Comparison of ENCODE assay signal across 18 cellular contexts in the genomic region with DNA sequence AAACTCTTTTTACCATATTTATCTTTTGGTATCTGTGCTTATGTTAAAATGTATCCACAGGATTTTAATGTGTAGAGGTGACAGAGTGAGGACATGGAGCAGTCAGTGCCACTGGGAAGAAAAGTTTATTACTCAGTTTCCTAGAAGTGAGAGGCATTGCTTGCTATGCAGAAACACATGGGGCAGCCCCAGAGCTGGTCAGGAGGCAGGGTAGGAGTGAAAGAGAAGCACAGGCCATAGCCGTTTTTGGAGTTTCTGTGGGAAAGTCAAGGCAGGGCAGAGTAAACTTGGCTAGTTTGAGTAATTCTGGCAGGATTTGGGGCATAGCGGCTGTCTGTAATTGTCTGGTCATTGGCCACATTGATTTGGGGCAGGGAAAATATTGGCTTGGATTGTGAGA.
A peak's percentile ranks its signal among the peaks of the same experiment; 100 is the strongest.
DNase-seq lines count a peak whose midpoint lies in the region; ATAC-seq and TF ChIP-seq lines count a peak whose summit lies in the region.
"Had no signal": no experiment of that assay in that cellular context is flagged by ENCODE, and none has a peak within 500 bp of the region (broad histone marks: within the 10 kb centered on the region; RNA-seq: fewer than 3 reads in every experiment).

No MANE protein-coding gene starts in this region.

- no peaks in the 10 kb centered on the region for H3K9me3 Mint-ChIP-seq in T-helper 1 cell treated with Interleukin-12 subunit alpha and Interleukin-12 subunit beta and Interleukin-4 antibody, amounts not matched to agents 30 μg/mL and 1 μg/mL, for 36 hours
- peaks cover 4 to 11% of the 10 kb centered on the region in 2 experiments; a peak in 4 of 5 replicates for H3K9me3 Mint-ChIP-seq in H9
- peaks cover 5% of the 10 kb centered on the region for H3K9me3 Mint-ChIP-seq in activated naive CD8-positive, alpha-beta T cell treated with anti-CD3 and anti-CD28 coated beads, Interleukin-2, amount 50 U/mL, for 24 hours
- H3K9me3 Mint-ChIP-seq in naive thymus-derived CD4-positive, alpha-beta T cell: peaks cover 0 to 8% (median 4%) of the 10 kb centered on the region in 11 donors

- ATAC-seq in activated naive CD8-positive, alpha-beta T cell treated with anti-CD3 and anti-CD28 coated beads, Interleukin-2, amount 50 U/mL, for 24 hours: peak; percentile 40
- ATAC-seq in naive thymus-derived CD4-positive, alpha-beta T cell: no peak
- ATAC-seq: heart right ventricle had no signal

- POLR2A ChIA-PET in naive thymus-derived CD4-positive, alpha-beta T cell (lab: Charles Lee): interaction anchor here (1.4 kb wide), 1 partner anchor 18 kb away, joined by 3 read pairs; no protein-coding TSS in a partner anchor

- H2AK5ac ChIP-seq in H9 (ENCODE audit: insufficient read length, low read length): no peak overlapping the region

- H3K56ac ChIP-seq in H9 (ENCODE audit: insufficient read length, low read depth, low read length): no peak overlapping the region

- H4K91ac ChIP-seq in H9 (ENCODE audit: insufficient read length, low read depth, low read length): no peak overlapping the region

- no peaks in the 10 kb centered on the region for H3K79me1 ChIP-seq in H9 (ENCODE audit: insufficient read depth, low read depth, low read length, poor library complexity, severe bottlenecking)

- peaks cover 2% of the 10 kb centered on the region for H3K4me1 ChIP-seq in H9 (ENCODE audit: insufficient read depth, low read length)
- H3K4me1 ChIP-seq in naive thymus-derived CD4-positive, alpha-beta T cell (ENCODE audit: control insufficient read depth in 2 of 2, insufficient read depth in 2 of 2, low read length in 2 of 2): no peaks in the 10 kb centered on the region
- H3K4me1 ChIP-seq: body of pancreas, heart right ventricle, upper lobe of left lung had no signal

- H3K23me2 ChIP-seq in H9 (ENCODE audit: insufficient read length, low read depth, low read length, poor library complexity, severe bottlenecking): peaks cover 4% of the 10 kb centered on the region

- peaks cover 2% of the 10 kb centered on the region for H3K4me1 Mint-ChIP-seq in T-helper 1 cell treated with Interleukin-12 subunit alpha and Interleukin-12 subunit beta and Interleukin-4 antibody, amounts not matched to agents 30 μg/mL and 1 μg/mL, for 36 hours (ENCODE audit: low read depth)
- H3K4me1 Mint-ChIP-seq in H9: peaks cover 4 to 8% of the 10 kb centered on the region in 2 experiments
- H3K4me1 Mint-ChIP-seq in activated naive CD8-positive, alpha-beta T cell treated with anti-CD3 and anti-CD28 coated beads, Interleukin-2, amount 50 U/mL, for 24 hours: peaks cover 37% of the 10 kb centered on the region
- peaks cover 0 to 9% (median 2%) of the 10 kb centered on the region in 7 donors for H3K4me1 Mint-ChIP-seq in naive thymus-derived CD4-positive, alpha-beta T cell
- H3K4me1 Mint-ChIP-seq: CD14-positive monocyte had no signal

- no peak overlapping the region for H2BK5ac ChIP-seq in H9 (ENCODE audit: insufficient read length, low read length)

- no peaks in the 10 kb centered on the region for H3K27me3 ChIP-seq in H9 (ENCODE audit: insufficient read depth, low read length)
- no peaks in the 10 kb centered on the region for H3K27me3 ChIP-seq in naive thymus-derived CD4-positive, alpha-beta T cell (ENCODE audit: control insufficient read depth in 2 of 2, insufficient read depth in 2 of 2, low read length in 2 of 2)
- H3K27me3 ChIP-seq: body of pancreas, heart right ventricle, ovary, upper lobe of left lung had no signal

- H3K4me3 ChIP-seq in naive thymus-derived CD4-positive, alpha-beta T cell (ENCODE audit: low read length): no peak overlapping the region
- H3K4me3 ChIP-seq: body of pancreas, dorsolateral prefrontal cortex, ovary, PC-9 had no signal

- DNase-seq in T-helper 1 cell: no peak
- no peak for DNase-seq in H9
- no peak for DNase-seq in activated naive CD8-positive, alpha-beta T cell treated with anti-CD3 and anti-CD28 coated beads, Interleukin-2, amount 50 U/mL, for 24 hours
- no peak for DNase-seq in naive thymus-derived CD4-positive, alpha-beta T cell
- DNase-seq in GF-D8 (lab: John Stamatoyannopoulos, UW): no peak
- DNase-seq in NCI-H1092 (lab: John Stamatoyannopoulos, UW): no peak
- DNase-seq in cortex of kidney (lab: John Stamatoyannopoulos, UW): no peak
- DNase-seq: activated CD4-positive, CD25-positive, alpha-beta regulatory T cell; body of pancreas; dorsolateral prefrontal cortex; heart right ventricle; ovary; PC-9; stimulated activated CD4-positive, alpha-beta T cell treated with anti-CD3 and anti-CD28 coated beads, Interleukin-4, amount 100 ng/mL, for 24 hours had no signal

- peak overlapping the region; percentile 45 for H3K4me3 Mint-ChIP-seq in T-helper 1 cell treated with Interleukin-12 subunit alpha and Interleukin-12 subunit beta and Interleukin-4 antibody, amounts not matched to agents 30 μg/mL and 1 μg/mL, for 36 hours
- H3K4me3 Mint-ChIP-seq in H9: peak overlapping the region in 1 of 2 experiments; percentile 72; a peak in 2 of 5 replicates
- H3K4me3 Mint-ChIP-seq in activated naive CD8-positive, alpha-beta T cell treated with anti-CD3 and anti-CD28 coated beads, Interleukin-2, amount 50 U/mL, for 24 hours: peak overlapping the region; percentile 61
- peak overlapping the region; percentile 2 to 92 (median 75) for H3K4me3 Mint-ChIP-seq in naive thymus-derived CD4-positive, alpha-beta T cell

- intact Hi-C loops in naive thymus-derived CD4-positive, alpha-beta T cell (cut with micrococcal nuclease): no loop called here

- no peak overlapping the region for H3T11ph ChIP-seq in H9 (ENCODE audit: low read length)

- no peak overlapping the region; the same call in 1 of the 2 replicates for H3K14ac ChIP-seq in H9 (ENCODE audit: insufficient read depth, low read length)

- no peaks in the 10 kb centered on the region for H3K9me3 ChIP-seq in H9 (ENCODE audit: control insufficient read depth, low read depth, low read length)
- H3K9me3 ChIP-seq in naive thymus-derived CD4-positive, alpha-beta T cell (ENCODE audit: control insufficient read depth in 2 of 3, low read length in 3 of 3): no peaks in the 10 kb centered on the region
- H3K9me3 ChIP-seq: body of pancreas, ovary had no signal

- H3K27me3 Mint-ChIP-seq in T-helper 1 cell treated with Interleukin-12 subunit alpha and Interleukin-12 subunit beta and Interleukin-4 antibody, amounts not matched to agents 30 μg/mL and 1 μg/mL, for 36 hours (ENCODE audit: low read depth): no peaks in the 10 kb centered on the region
- H3K27me3 Mint-ChIP-seq in H9 (ENCODE audit: low read depth): no peaks in the 10 kb centered on the region; the same call in 1 of the 2 replicates
- H3K27me3 Mint-ChIP-seq in activated naive CD8-positive, alpha-beta T cell treated with anti-CD3 and anti-CD28 coated beads, Interleukin-2, amount 50 U/mL, for 24 hours: no peaks in the 10 kb centered on the region
- peaks cover 0 to 9% (median 0%) of the 10 kb centered on the region in 5 donors for H3K27me3 Mint-ChIP-seq in naive thymus-derived CD4-positive, alpha-beta T cell

- CTCF ChIA-PET in naive thymus-derived CD4-positive, alpha-beta T cell (lab: Charles Lee): no interaction called here

- H3K9ac ChIP-seq in H9 (ENCODE audit: extremely low read depth, insufficient read length, low read length): no peak overlapping the region

- TF ChIP-seq CTCF in H9 (conservative IDR thresholded peaks at IDR 0.05): no peak

- H3K36me3 Mint-ChIP-seq in T-helper 1 cell treated with Interleukin-12 subunit alpha and Interleukin-12 subunit beta and Interleukin-4 antibody, amounts not matched to agents 30 μg/mL and 1 μg/mL, for 36 hours (ENCODE audit: low read depth): no peaks in the 10 kb centered on the region
- no peaks in the 10 kb centered on the region for H3K36me3 Mint-ChIP-seq in H9 (ENCODE audit: insufficient read depth in 1 of 3, low read depth in 3 of 3)
- peaks cover 5% of the 10 kb centered on the region for H3K36me3 Mint-ChIP-seq in activated naive CD8-positive, alpha-beta T cell treated with anti-CD3 and anti-CD28 coated beads, Interleukin-2, amount 50 U/mL, for 24 hours (ENCODE audit: low read depth)
- no peaks in the 10 kb centered on the region for H3K36me3 Mint-ChIP-seq in naive thymus-derived CD4-positive, alpha-beta T cell
- H3K36me3 Mint-ChIP-seq: CD14-positive monocyte had no signal

- H2BK20ac ChIP-seq in H9 (ENCODE audit: low read depth, low read length, poor library complexity, severe bottlenecking): no peak overlapping the region

- H3K27ac ChIP-seq in H9 (ENCODE audit: insufficient read length, low read depth, low read length): no peak overlapping the region
- H3K27ac ChIP-seq in naive thymus-derived CD4-positive, alpha-beta T cell (ENCODE audit: low read depth, low read length): no peak overlapping the region
- H3K27ac ChIP-seq: 22Rv1, body of pancreas, dorsolateral prefrontal cortex, heart right ventricle, ovary, PC-9, upper lobe of left lung had no signal

- WGBS in H9 (ENCODE audit: extremely low coverage, insufficient read length, low lambda C conversion rate): no CpG with 5 or more reads among the region's 2 CpGs

- H4K8ac ChIP-seq in H9 (replicated peaks; ENCODE audit: insufficient read length, low read depth, low read length): no peak overlapping the region

- no peak overlapping the region for H3K18ac ChIP-seq in H9 (ENCODE audit: insufficient read length, low read depth, low read length)

- peak overlapping the region; percentile 34 for H3K4me2 ChIP-seq in H9 (ENCODE audit: insufficient read depth, insufficient read length, low read length)
- H3K4me2 ChIP-seq: PC-9 had no signal

- H2BK12ac ChIP-seq in H9 (ENCODE audit: insufficient read length, low read depth, low read length): no peak overlapping the region

- no peak overlapping the region for H2BK15ac ChIP-seq in H9 (ENCODE audit: low read depth, low read length)

- no peak overlapping the region for H2BK120ac ChIP-seq in H9 (ENCODE audit: low read depth, low read length, poor library complexity, severe bottlenecking)

- H3K79me2 ChIP-seq in H9 (ENCODE audit: insufficient read depth, low read length): peaks cover 2% of the 10 kb centered on the region; the same call in 1 of the 2 replicates

- no peak overlapping the region for H3K27ac Mint-ChIP-seq in T-helper 1 cell treated with Interleukin-12 subunit alpha and Interleukin-12 subunit beta and Interleukin-4 antibody, amounts not matched to agents 30 μg/mL and 1 μg/mL, for 36 hours
- no peak overlapping the region for H3K27ac Mint-ChIP-seq in H9
- H3K27ac Mint-ChIP-seq in activated naive CD8-positive, alpha-beta T cell treated with anti-CD3 and anti-CD28 coated beads, Interleukin-2, amount 50 U/mL, for 24 hours: peak overlapping the region; percentile 26
- peak overlapping the region in 2 of 9 donors; percentile 43 to 52 for H3K27ac Mint-ChIP-seq in naive thymus-derived CD4-positive, alpha-beta T cell
- H3K27ac Mint-ChIP-seq: CD14-positive monocyte had no signal

- no peak overlapping the region for H4K5ac ChIP-seq in H9 (ENCODE audit: insufficient read length, low read depth, low read length)

- H3K23ac ChIP-seq in H9 (ENCODE audit: insufficient read length, low read depth, low read length): no peak overlapping the region

- no peaks in the 10 kb centered on the region for H4K20me1 ChIP-seq in H9 (ENCODE audit: control insufficient read depth, insufficient read depth, insufficient read length)

- H3K36me3 ChIP-seq in naive thymus-derived CD4-positive, alpha-beta T cell (ENCODE audit: control insufficient read depth in 2 of 3, insufficient read depth in 3 of 3, low read length in 3 of 3): no peaks in the 10 kb centered on the region
- H3K36me3 ChIP-seq: heart right ventricle, ovary, upper lobe of left lung had no signal

- H2AFZ ChIP-seq in H9 (ENCODE audit: low read length): no peak overlapping the region
- H2AFZ ChIP-seq: PC-9 had no signal

- no peak overlapping the region for H3K4ac ChIP-seq in H9 (ENCODE audit: low read depth, low read length)
